Comparison of ENCODE assay signal across 19 cellular contexts in genomic region chr20:19396466-19397081, GRCh38.
"Had no signal": no experiment of that assay in that cellular context is flagged by ENCODE, and none has a peak within 500 bp of the region (broad histone marks: within the 10 kb centered on the region; RNA-seq: fewer than 3 reads in every experiment).

No MANE protein-coding gene starts in this region.

- H3K4me3 ChIP-seq: esophagus squamous epithelium, mucosa of descending colon, pancreas, sigmoid colon, spleen, thoracic aorta, upper lobe of right lung had no signal

- H3K27ac ChIP-seq: esophagus squamous epithelium, pancreas, sigmoid colon, spleen, thoracic aorta, upper lobe of right lung, WERI-Rb-1 had no signal

- ATAC-seq: effector memory CD8-positive, alpha-beta T cell; mucosa of descending colon; naive thymus-derived CD4-positive, alpha-beta T cell; pancreas; stimulated activated naive B cell treated with anti-CD40 and anti-IgM and Interleukin-4, amounts not matched to agents 10 μg/mL and 1 μg/mL and 100 μg/mL, for 72 hours; upper lobe of right lung had no signal

- DNase-seq: activated CD4-positive, alpha-beta T cell treated with anti-CD3 and anti-CD28 coated beads for 1 hour; activated CD4-positive, alpha-beta T cell treated with anti-CD3 and anti-CD28 coated beads, Interleukin-2, amount 50 U/mL, for 48 hours; activated T-cell treated with anti-CD3 and anti-CD28 coated beads for 4 hours; amniotic stem cell; effector memory CD8-positive, alpha-beta T cell; esophagus squamous epithelium; immature natural killer cell; mesenchymal stem cell; mucosa of descending colon; naive thymus-derived CD4-positive, alpha-beta T cell; pancreas; sigmoid colon; spleen; stimulated activated CD4-positive, alpha-beta T cell treated with anti-CD3 and anti-CD28 coated beads, Interleukin-4, amount 100 ng/mL, for 4 hours; stimulated activated naive B cell treated with anti-CD40 and anti-IgM and Interleukin-4, amounts not matched to agents 10 μg/mL and 1 μg/mL and 100 μg/mL, for 72 hours; T-helper 2 cell; upper lobe of right lung; WERI-Rb-1 had no signal

- H3K36me3 ChIP-seq: esophagus squamous epithelium, pancreas, sigmoid colon, spleen, thoracic aorta, upper lobe of right lung, WERI-Rb-1 had no signal

- H3K9me3 ChIP-seq: esophagus squamous epithelium, pancreas had no signal

- H3K4me1 ChIP-seq: esophagus squamous epithelium, pancreas, sigmoid colon, spleen, upper lobe of right lung had no signal

- H3K27me3 ChIP-seq: esophagus squamous epithelium, pancreas, sigmoid colon, spleen, upper lobe of right lung had no signal
